In the genomic region with DNA sequence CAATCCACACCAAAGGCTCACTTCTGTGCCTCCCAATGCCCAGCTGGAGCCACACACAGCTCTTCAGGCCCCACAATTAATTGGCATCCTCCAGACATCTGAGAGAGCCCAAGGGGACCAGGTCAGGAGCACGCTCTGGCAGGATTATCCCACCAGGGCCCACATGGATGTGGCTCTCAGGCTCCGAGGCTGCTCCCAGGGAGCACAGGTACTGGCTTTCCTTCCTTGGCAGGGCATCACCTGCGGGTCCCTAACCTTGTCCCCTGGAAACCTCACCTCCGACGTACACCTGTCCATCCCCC, we compare ENCODE assay signal across 21 cellular contexts. TPM values are rescaled to one million over a fixed set of nuclear protein-coding genes. Genes with fewer than 3 reads are reported as not detected.
DNase-seq lines count a peak whose midpoint lies in the region; ATAC-seq lines count a peak whose summit lies in the region.
"Had no signal": no experiment of that assay in that cellular context is flagged by ENCODE, and none has a peak within 500 bp of the region (broad histone marks: within the 10 kb centered on the region; RNA-seq: fewer than 3 reads in every experiment).

No MANE protein-coding gene starts in this region.

- intact Hi-C loops in posterior vena cava (cut with DNase I), result no loop called here

- H3K4me1 Mint-ChIP-seq in activated T-cell treated with anti-CD3 and anti-CD28 coated beads, Interleukin-2, amount 50 U/mL, for 24 hours (ENCODE audit: low read depth), result peaks cover 91% of the 10 kb centered on the region
- peaks cover 73 to 86% (median 81%) of the 10 kb centered on the region in 3 donors for H3K4me1 Mint-ChIP-seq in CD8-positive, alpha-beta memory T cell
- H3K4me1 Mint-ChIP-seq in activated T-cell treated with anti-CD3 and anti-CD28 coated beads, Interleukin-2, amount 50 U/mL, for 72 hours (ENCODE audit: low read depth), result peaks cover 100% of the 10 kb centered on the region

- no peak overlapping the region for H3K27ac ChIP-seq in CD8-positive, alpha-beta memory T cell (ENCODE audit: low read depth, low read length)
- H3K27ac ChIP-seq: thoracic aorta, VCaP had no signal

- H3K27me3 Mint-ChIP-seq in activated T-cell treated with anti-CD3 and anti-CD28 coated beads, Interleukin-2, amount 50 U/mL, for 24 hours, result no peaks in the 10 kb centered on the region
- peaks cover 0 to 4% of the 10 kb centered on the region in 2 donors for H3K27me3 Mint-ChIP-seq in CD8-positive, alpha-beta memory T cell
- no peaks in the 10 kb centered on the region for H3K27me3 Mint-ChIP-seq in activated T-cell treated with anti-CD3 and anti-CD28 coated beads, Interleukin-2, amount 50 U/mL, for 72 hours (ENCODE audit: low read depth)

- no peaks in the 10 kb centered on the region for H3K9me3 ChIP-seq in CD8-positive, alpha-beta memory T cell (ENCODE audit: low read length)
- H3K9me3 ChIP-seq: thoracic aorta had no signal

- H3K9me3 Mint-ChIP-seq in activated T-cell treated with anti-CD3 and anti-CD28 coated beads, Interleukin-2, amount 50 U/mL, for 24 hours, result no peaks in the 10 kb centered on the region
- H3K9me3 Mint-ChIP-seq in CD8-positive, alpha-beta memory T cell, result no peaks in the 10 kb centered on the region
- no peaks in the 10 kb centered on the region for H3K9me3 Mint-ChIP-seq in activated T-cell treated with anti-CD3 and anti-CD28 coated beads, Interleukin-2, amount 50 U/mL, for 72 hours
- H3K9me3 Mint-ChIP-seq: GM23338 had no signal

- peaks cover 82% of the 10 kb centered on the region for H3K4me1 ChIP-seq in CD8-positive, alpha-beta memory T cell (ENCODE audit: insufficient read depth, low read length)

- ATAC-seq in activated T-cell treated with anti-CD3 and anti-CD28 coated beads, Interleukin-2, amount 50 U/mL, for 72 hours (replicated peaks in 1 of 2), result no peak
- no peak for ATAC-seq in GM19463 (IDR thresholded peaks at IDR 0.05; ENCODE audit: unreplicated experiment)
- ATAC-seq: GM23338 had no signal

- peak overlapping the region; percentile 90 for H3K4me3 Mint-ChIP-seq in activated T-cell treated with anti-CD3 and anti-CD28 coated beads, Interleukin-2, amount 50 U/mL, for 24 hours
- peak overlapping the region in 5 of 7 donors; percentile 53 to 80 (median 77) for H3K4me3 Mint-ChIP-seq in CD8-positive, alpha-beta memory T cell
- H3K4me3 Mint-ChIP-seq in activated T-cell treated with anti-CD3 and anti-CD28 coated beads, Interleukin-2, amount 50 U/mL, for 72 hours, result peak overlapping the region; percentile 81 to 88
- H3K4me3 Mint-ChIP-seq: dendritic cell treated with granulocyte-macrophage colony-stimulating factor and Interleukin-4, amounts not matched to agents 40 ng/mL and 50 ng/mL, for 4 days; GM23338 had no signal

- CTCF ChIA-PET in CD8-positive, alpha-beta memory T cell (lab: Charles Lee), result interaction anchor here (0.6 to 3.4 kb wide), 3 partner anchors 16 to 86 kb away, joined by 3 to 27 read pairs (median 7); no protein-coding TSS in a partner anchor

- H3K4me3 ChIP-seq in CD8-positive, alpha-beta memory T cell (ENCODE audit: low read length), result peak overlapping the region; percentile 41
- H3K4me3 ChIP-seq: GM23338, lung, thoracic aorta had no signal

- no peaks in the 10 kb centered on the region for H3K36me3 ChIP-seq in CD8-positive, alpha-beta memory T cell (ENCODE audit: insufficient read depth, low read length)
- H3K36me3 ChIP-seq: thoracic aorta had no signal

- peaks cover 83% of the 10 kb centered on the region for H3K36me3 Mint-ChIP-seq in activated T-cell treated with anti-CD3 and anti-CD28 coated beads, Interleukin-2, amount 50 U/mL, for 24 hours (ENCODE audit: low read depth)
- peaks cover 0 to 10% (median 0%) of the 10 kb centered on the region in 3 donors for H3K36me3 Mint-ChIP-seq in CD8-positive, alpha-beta memory T cell
- H3K36me3 Mint-ChIP-seq in activated T-cell treated with anti-CD3 and anti-CD28 coated beads, Interleukin-2, amount 50 U/mL, for 72 hours (ENCODE audit: insufficient read depth in 2 of 2), result peaks cover 13 to 29% of the 10 kb centered on the region in 2 donors

- peak; percentile 70 for DNase-seq in activated T-cell treated with anti-CD3 and anti-CD28 coated beads, Interleukin-2, amount 50 U/mL, for 24 hours
- no peak for DNase-seq in activated T-cell treated with anti-CD3 and anti-CD28 coated beads, Interleukin-2, amount 50 U/mL, for 1 hour
- DNase-seq in CD8-positive, alpha-beta memory T cell, result peak in 1 of 5 donors; percentile 42
- no peak for DNase-seq in activated T-cell treated with anti-CD3 and anti-CD28 coated beads, Interleukin-2, amount 50 U/mL, for 72 hours
- DNase-seq in posterior vena cava (ENCODE audit: low spot score) (peak; percentile 43), DMS79 (lab: John Stamatoyannopoulos, UW) (no peak), OCI-M2 (lab: John Stamatoyannopoulos, UW; ENCODE audit: unreplicated experiment) (no peak)
- DNase-seq: hippocampal formation; NCI-H1105 treated with DMSO at 0.1 percent for 48 hours; NCI-H524 treated with DMSO at 0.1 percent for 48 hours; occipital lobe; SHP77; stimulated activated CD4-positive, alpha-beta T cell treated with anti-CD3 and anti-CD28 coated beads, Interleukin-12 subunit alpha, Interleukin-12 subunit beta, amount 100 ng/mL, for 4 hours had no signal

- POLR2A ChIA-PET in CD8-positive, alpha-beta memory T cell (lab: Charles Lee), result interaction anchor here (0.6 to 3.8 kb wide), 12 partner anchors 15 to 77 kb away, joined by 3 to 38 read pairs (median 4); a partner anchor contains a TSS

- peak overlapping the region; percentile 96 for H3K27ac Mint-ChIP-seq in activated T-cell treated with anti-CD3 and anti-CD28 coated beads, Interleukin-2, amount 50 U/mL, for 24 hours
- peak overlapping the region; percentile 80 to 97 (median 94) for H3K27ac Mint-ChIP-seq in CD8-positive, alpha-beta memory T cell
- H3K27ac Mint-ChIP-seq in activated T-cell treated with anti-CD3 and anti-CD28 coated beads, Interleukin-2, amount 50 U/mL, for 72 hours, result peak overlapping the region; percentile 78
- H3K27ac Mint-ChIP-seq: GM23338 had no signal

- no peaks in the 10 kb centered on the region for H3K27me3 ChIP-seq in CD8-positive, alpha-beta memory T cell (ENCODE audit: insufficient read depth, low read length, poor library complexity, severe bottlenecking)

RNA-seq across cellular contexts. Expression of a gene that starts 54.3 kb away (rescaled TPM):
- 100 to 1,000 TPM; 229 to 233 TPM for total RNA-seq in CD8-positive, alpha-beta memory T cell
- 156 TPM for polyA plus RNA-seq in CD8-positive, alpha-beta memory T cell
- 100 to 1,000 TPM; 298 to 313 TPM for total RNA-seq in activated T-cell treated with anti-CD3 and anti-CD28 coated beads, Interleukin-2, amount 50 U/mL, for 72 hours
- under 1 TPM; 0.43 to 0.93 TPM for total RNA-seq in posterior vena cava
- total RNA-seq: fibroblast of villous mesenchyme had no signal
- polyA plus RNA-seq: AG04450, GM23338 had no signal

Comparison
In these comparisons a context has a peak if more than half of its experiments do, and no peak if none do; other contexts are left out.
1. DNase-seq: peak in activated T-cell treated with anti-CD3 and anti-CD28 coated beads, Interleukin-2, amount 50 U/mL, for 24 hours (single experiment) and posterior vena cava (single experiment); none in activated T-cell treated with anti-CD3 and anti-CD28 coated beads, Interleukin-2, amount 50 U/mL, for 1 hour (single experiment), activated T-cell treated with anti-CD3 and anti-CD28 coated beads, Interleukin-2, amount 50 U/mL, for 72 hours (0 of 2), DMS79 (single experiment) and OCI-M2 (single experiment).
2. RNA of a gene that starts 54.3 kb away (total RNA-seq): 298 to 313 TPM in activated T-cell treated with anti-CD3 and anti-CD28 coated beads, Interleukin-2, amount 50 U/mL, for 72 hours and 229 to 233 TPM in CD8-positive, alpha-beta memory T cell; 0.43 to 0.93 TPM in posterior vena cava; every median in the first group is over 100 times any median in the second.
3. Peak in every context shown above with its lines, with median percentiles within 50 percentile points of each other: H3K27ac Mint-ChIP-seq and H3K4me3 Mint-ChIP-seq.